ENCODE assay signal across 8 cellular contexts in the genomic region with DNA sequence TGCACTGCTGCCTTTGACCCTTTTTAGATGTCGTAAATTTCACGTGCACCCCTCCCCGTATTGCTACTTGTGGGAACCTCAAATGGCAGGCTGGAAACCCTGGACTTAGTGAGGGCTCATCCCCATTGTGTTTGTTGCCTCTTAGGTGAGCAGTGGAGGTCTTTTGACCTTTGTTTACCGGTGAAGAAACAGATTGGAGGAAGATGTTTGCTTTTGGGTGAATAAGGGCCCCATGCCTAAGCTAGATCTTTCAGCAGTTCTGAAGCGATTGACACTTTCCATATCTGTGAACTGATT. TPM values are rescaled to one million over a fixed set of nuclear protein-coding genes. Genes with fewer than 3 reads are reported as not detected.
A peak's percentile ranks its signal among the peaks of the same experiment; 100 is the strongest.
DNase-seq lines count a peak whose midpoint lies in the region; ATAC-seq and TF ChIP-seq lines count a peak whose summit lies in the region.

No MANE protein-coding gene starts in this region.

- H3K4me1 ChIP-seq in Karpas-422 (ENCODE audit: low read length) (peaks cover 33% of the 10 kb centered on the region), endocrine pancreas (ENCODE audit: control insufficient read depth, insufficient read depth, low read length) (peaks cover 11% of the 10 kb centered on the region), parathyroid adenoma (peaks cover 3% of the 10 kb centered on the region)

- H3K79me2 ChIP-seq in Karpas-422 (ENCODE audit: low read length) (peaks cover 53% of the 10 kb centered on the region), parathyroid adenoma (peaks cover 15% of the 10 kb centered on the region)

- no peaks in the 10 kb centered on the region for H3K9me3 ChIP-seq in Karpas-422 (ENCODE audit: low read length)
- H3K9me3 ChIP-seq in endocrine pancreas (ENCODE audit: control insufficient read depth, low read length): no peaks in the 10 kb centered on the region
- H3K9me3 ChIP-seq in parathyroid adenoma (ENCODE audit: control insufficient read depth, low read length): no peaks in the 10 kb centered on the region

- H3K9ac ChIP-seq in Karpas-422 (ENCODE audit: low read length): peak overlapping the region; percentile 92
- peak overlapping the region; percentile 62 for H3K9ac ChIP-seq in endocrine pancreas (ENCODE audit: control insufficient read depth, insufficient read depth, low read length)
- no peak overlapping the region for H3K9ac ChIP-seq in parathyroid adenoma

- H3K36me3 ChIP-seq in Karpas-422 (ENCODE audit: insufficient read depth, low read length) (peaks cover 29% of the 10 kb centered on the region; the same call in 1 of the 2 replicates), endocrine pancreas (ENCODE audit: control insufficient read depth, insufficient read depth, low read length) (no peaks in the 10 kb centered on the region), parathyroid adenoma (ENCODE audit: control insufficient read depth, insufficient read depth, low read length) (no peaks in the 10 kb centered on the region)

- H3K4me2 ChIP-seq in Karpas-422 (ENCODE audit: low read depth, low read length, poor library complexity, severe bottlenecking): peak overlapping the region; percentile 100
- H3K4me2 ChIP-seq in parathyroid adenoma (ENCODE audit: low read length): peak overlapping the region; percentile 68

- TF ChIP-seq CTCF in parathyroid adenoma (IDR thresholded peaks at IDR 0.05): no peak

- H3K27ac ChIP-seq in Karpas-422 (ENCODE audit: low read length) (peak overlapping the region; percentile 92), parathyroid adenoma (peak overlapping the region; percentile 97)

- no peaks in the 10 kb centered on the region for H3K9me2 ChIP-seq in Karpas-422 (replicated peaks; ENCODE audit: insufficient read depth, low read length)

- H4K20me1 ChIP-seq in Karpas-422 (ENCODE audit: insufficient read depth, low read depth, low read length): peaks cover 37% of the 10 kb centered on the region

- DNase-seq in Karpas-422: no peak
- no peak for DNase-seq in NCI-H187 (lab: John Stamatoyannopoulos, UW)
- no peak for DNase-seq in GM19240 (ENCODE audit: insufficient read length, low spot score)

- no peak overlapping the region for H2AFZ ChIP-seq in Karpas-422 (ENCODE audit: low read length)
- H2AFZ ChIP-seq in parathyroid adenoma: peak overlapping the region; percentile 33

- no peaks in the 10 kb centered on the region for H3K27me3 ChIP-seq in Karpas-422 (ENCODE audit: low read length)
- H3K27me3 ChIP-seq in endocrine pancreas (ENCODE audit: control insufficient read depth, insufficient read depth, low read length): no peaks in the 10 kb centered on the region
- H3K27me3 ChIP-seq in parathyroid adenoma (ENCODE audit: control insufficient read depth, insufficient read depth, low read length): no peaks in the 10 kb centered on the region

- peak; percentile 11 for ATAC-seq in GM19328 (IDR thresholded peaks at IDR 0.05; ENCODE audit: unreplicated experiment)
- ATAC-seq in HG03159 (IDR thresholded peaks at IDR 0.05; ENCODE audit: unreplicated experiment): no peak
- ATAC-seq in GM19324 (IDR thresholded peaks at IDR 0.05; ENCODE audit: low FRiP score, unreplicated experiment): no peak

- H3K4me3 ChIP-seq in Karpas-422 (ENCODE audit: low read length): peak overlapping the region; percentile 100
- H3K4me3 ChIP-seq in endocrine pancreas (ENCODE audit: control insufficient read depth, insufficient read depth, low read length): peak overlapping the region; percentile 75
- H3K4me3 ChIP-seq in parathyroid adenoma (ENCODE audit: low read depth, low read length): peak overlapping the region; percentile 85

RNA-seq across cellular contexts. Expression of a gene that starts 0.8 kb away (rescaled TPM):
- 400 and 531 TPM in 2 replicates for total RNA-seq in Karpas-422 (2014; rRNA removed; shearing (Covaris generic); ENCODE audit: low replicate concordance)

RNA-seq across cellular contexts. Expression of a gene that starts 14.9 kb away (rescaled TPM):
- total RNA-seq in Karpas-422 (2014; rRNA removed; shearing (Covaris generic); ENCODE audit: low replicate concordance): 48.2 and 84.2 TPM in 2 replicates

RNA-seq across cellular contexts. Expression of a gene that starts 19.8 kb away (rescaled TPM):
- 115 and 220 TPM in 2 replicates for total RNA-seq in Karpas-422 (2014; rRNA removed; shearing (Covaris generic); ENCODE audit: low replicate concordance)

RNA-seq across cellular contexts. Expression of a gene that starts 24.8 kb away (rescaled TPM):
- not detected in 2 replicates for total RNA-seq in Karpas-422 (2014; rRNA removed; shearing (Covaris generic); ENCODE audit: low replicate concordance)

RNA-seq across cellular contexts. Expression of a gene that starts 33.3 kb away (rescaled TPM):
- 321 and 642 TPM in 2 replicates for total RNA-seq in Karpas-422 (2014; rRNA removed; shearing (Covaris generic); ENCODE audit: low replicate concordance)
